Comparison of ENCODE assay signal across 1 cellular context in the genomic region with DNA sequence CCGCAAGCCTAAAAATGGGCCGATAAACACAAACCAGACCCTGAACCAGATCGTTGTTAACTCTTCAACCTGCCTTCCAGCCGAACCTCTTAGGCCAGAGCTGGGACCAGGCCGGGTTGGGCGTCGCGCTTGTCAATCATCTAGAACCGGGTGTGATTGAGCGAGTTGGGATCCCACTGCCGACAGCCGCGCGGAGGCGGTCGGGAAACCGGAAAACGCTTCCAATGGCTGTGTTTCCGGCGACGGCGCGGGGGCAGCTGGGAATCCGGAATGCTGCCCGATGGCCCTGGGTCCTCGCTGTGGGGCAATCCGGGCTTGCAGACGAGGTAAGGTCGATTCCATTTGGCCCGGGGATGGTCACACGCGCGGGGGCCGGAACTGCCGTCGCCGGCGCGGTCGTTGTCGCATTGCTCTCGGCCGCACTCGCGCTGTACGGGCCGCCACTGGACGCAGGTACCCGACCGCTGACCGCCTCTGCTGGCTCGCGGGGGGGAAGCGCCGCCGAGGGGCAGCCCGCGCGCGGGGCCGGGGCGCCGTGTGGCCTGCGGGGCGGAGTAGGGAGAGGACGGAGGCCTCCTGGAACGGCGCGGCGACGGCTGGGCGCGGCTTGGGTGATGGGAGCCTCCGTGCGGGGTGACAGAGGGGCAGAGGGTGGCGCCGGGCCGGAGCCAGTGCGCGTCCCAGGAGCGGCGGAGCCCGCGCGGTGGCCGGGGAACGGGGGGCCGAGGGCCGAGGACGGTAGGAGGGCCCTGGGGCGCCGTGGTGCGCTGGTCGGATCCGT.
TF ChIP-seq lines count a peak whose summit lies in the region.

A gene (plus strand): TSS at position 224 of the 781 bp plus-strand sequence. CDS start 57 bp downstream, at position 281.

TF ChIP-seq in K562, 482 proteins besides CTCF, POLR2A, EP300 and RAD21 (continued from another document and continues in another):
- TF ChIP-seq, protein P1, sequence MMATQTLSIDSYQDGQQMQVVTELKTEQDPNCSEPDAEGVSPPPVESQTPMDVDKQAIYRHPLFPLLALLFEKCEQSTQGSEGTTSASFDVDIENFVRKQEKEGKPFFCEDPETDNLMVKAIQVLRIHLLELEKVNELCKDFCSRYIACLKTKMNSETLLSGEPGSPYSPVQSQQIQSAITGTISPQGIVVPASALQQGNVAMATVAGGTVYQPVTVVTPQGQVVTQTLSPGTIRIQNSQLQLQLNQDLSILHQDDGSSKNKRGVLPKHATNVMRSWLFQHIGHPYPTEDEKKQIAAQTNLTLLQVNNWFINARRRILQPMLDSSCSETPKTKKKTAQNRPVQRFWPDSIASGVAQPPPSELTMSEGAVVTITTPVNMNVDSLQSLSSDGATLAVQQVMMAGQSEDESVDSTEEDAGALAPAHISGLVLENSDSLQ (IDR thresholded peaks at IDR 0.05), result peak; percentile 99
- TF ChIP-seq ATF7 (IDR thresholded peaks at IDR 0.05) (peak; percentile 35; the same call in 1 of the 2 replicates), ZNF551 (CRISPR knock-in tag; IDR thresholded peaks at IDR 0.05) (no peak), SMC3 (conservative IDR thresholded peaks at IDR 0.05; ENCODE audit: insufficient read depth, low read depth, low read length) (no peak), ZFX (CRISPR knock-in tag; IDR thresholded peaks at IDR 0.05) (peak; percentile 75), ZNF324 (CRISPR knock-in tag; IDR thresholded peaks at IDR 0.05) (no peak), CREM (IDR thresholded peaks at IDR 0.05; ENCODE audit: low read depth) (peak; percentile 54), NELFE (IDR thresholded peaks at IDR 0.05; ENCODE audit: insufficient read depth, insufficient read length) (no peak), ZNF408 (CRISPR knock-in tag; IDR thresholded peaks at IDR 0.05; ENCODE audit: low read depth) (no peak), U2AF1 (optimal IDR thresholded peaks at IDR 0.05; ENCODE audit: low read depth, low read length) (no peak), ETV5 (CRISPR knock-in tag; IDR thresholded peaks at IDR 0.05; ENCODE audit: low read depth) (peak; percentile 62; the same call in 1 of the 2 replicates), ZNF354B (CRISPR knock-in tag; IDR thresholded peaks at IDR 0.05) (no peak), XRCC5 (IDR thresholded peaks at IDR 0.05; ENCODE audit: low read depth, low read length) (peak; percentile 55; the same call in 1 of the 2 replicates), PHF8 (IDR thresholded peaks at IDR 0.05; ENCODE audit: borderline replicate concordance, low read length) (peak; percentile 79; the same call in 1 of the 2 replicates), HMG20A (CRISPR knock-in tag; conservative IDR thresholded peaks at IDR 0.05) (no peak), BRCA1 (IDR thresholded peaks at IDR 0.05) (no peak), BRCA1 (CRISPR knock-in tag; IDR thresholded peaks at IDR 0.05) (no peak), CXXC5 (CRISPR knock-in tag; IDR thresholded peaks at IDR 0.05) (peak; percentile 69), TFAM (CRISPR knock-in tag; conservative IDR thresholded peaks at IDR 0.05) (no peak), NR1H2 (CRISPR knock-in tag; IDR thresholded peaks at IDR 0.05) (no peak), FOSL1 (tag; conservative IDR thresholded peaks at IDR 0.05) (no peak), ZNF184 (CRISPR knock-in tag; IDR thresholded peaks at IDR 0.05) (no peak), KDM4B (IDR thresholded peaks at IDR 0.05; ENCODE audit: borderline replicate concordance in 2 of 2, low read depth in 1 of 2) (no peak), ZNF217 (CRISPR knock-in tag; IDR thresholded peaks at IDR 0.05) (no peak), TAL1 (IDR thresholded peaks at IDR 0.05) (no peak), RBM34 (IDR thresholded peaks at IDR 0.05; ENCODE audit: borderline replicate concordance, insufficient read depth, low read length) (no peak), PCBP1 (IDR thresholded peaks at IDR 0.05; ENCODE audit: low read depth, low read length, poor library complexity, severe bottlenecking) (peak; percentile 55), RBFOX2 (IDR thresholded peaks at IDR 0.05; ENCODE audit: low read depth, low read length) (peak; percentile 89), FOXM1 (IDR thresholded peaks at IDR 0.05; ENCODE audit: low read depth) (no peak), FOXM1 (CRISPR knock-in tag; IDR thresholded peaks at IDR 0.05; ENCODE audit: low read depth) (0 out of 2 replicates have a peak, but pooled peaks have one; percentile 18), ZKSCAN1 (IDR thresholded peaks at IDR 0.05; ENCODE audit: low read depth, low read length) (no peak), ZNF778 (CRISPR knock-in tag; IDR thresholded peaks at IDR 0.05) (no peak), NR2C1 (IDR thresholded peaks at IDR 0.05) (no peak), NR2C1 (tag; IDR thresholded peaks at IDR 0.05) (no peak), EZH2 (IDR thresholded peaks at IDR 0.05; ENCODE audit: borderline replicate concordance, low read depth, low read length) (no peak), ELF1 (tag; IDR thresholded peaks at IDR 0.05) (peak; percentile 73), NFYB (IDR thresholded peaks at IDR 0.05; ENCODE audit: extremely low read depth, insufficient read length) (peak; percentile 78), CEBPG (CRISPR knock-in tag; IDR thresholded peaks at IDR 0.05) (no peak), CEBPG (tag; conservative IDR thresholded peaks at IDR 0.05 in 1 of 2, IDR thresholded peaks at IDR 0.05 in 1 of 2) (no peak), COPS2 (conservative IDR thresholded peaks at IDR 0.05) (no peak), MAFF (IDR thresholded peaks at IDR 0.05; ENCODE audit: low read length) (no peak), CHD2 (IDR thresholded peaks at IDR 0.05; ENCODE audit: low read depth, low read length) (0 out of 2 replicates have a peak, but pooled peaks have one; percentile 20), ZNF77 (CRISPR knock-in tag; IDR thresholded peaks at IDR 0.05) (no peak), HCFC1 (IDR thresholded peaks at IDR 0.05; ENCODE audit: low read depth, low read length) (peak; percentile 66), ZNF23 (CRISPR knock-in tag; IDR thresholded peaks at IDR 0.05) (no peak)
- TF ChIP-seq, protein P2, sequence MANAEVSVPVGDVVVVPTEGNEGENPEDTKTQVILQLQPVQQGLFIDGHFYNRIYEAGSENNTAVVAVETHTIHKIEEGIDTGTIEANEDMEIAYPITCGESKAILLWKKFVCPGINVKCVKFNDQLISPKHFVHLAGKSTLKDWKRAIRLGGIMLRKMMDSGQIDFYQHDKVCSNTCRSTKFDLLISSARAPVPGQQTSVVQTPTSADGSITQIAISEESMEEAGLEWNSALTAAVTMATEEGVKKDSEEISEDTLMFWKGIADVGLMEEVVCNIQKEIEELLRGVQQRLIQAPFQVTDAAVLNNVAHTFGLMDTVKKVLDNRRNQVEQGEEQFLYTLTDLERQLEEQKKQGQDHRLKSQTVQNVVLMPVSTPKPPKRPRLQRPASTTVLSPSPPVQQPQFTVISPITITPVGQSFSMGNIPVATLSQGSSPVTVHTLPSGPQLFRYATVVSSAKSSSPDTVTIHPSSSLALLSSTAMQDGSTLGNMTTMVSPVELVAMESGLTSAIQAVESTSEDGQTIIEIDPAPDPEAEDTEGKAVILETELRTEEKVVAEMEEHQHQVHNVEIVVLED (CRISPR knock-in tag; IDR thresholded peaks at IDR 0.05), result no peak
- TF ChIP-seq, protein P3, sequence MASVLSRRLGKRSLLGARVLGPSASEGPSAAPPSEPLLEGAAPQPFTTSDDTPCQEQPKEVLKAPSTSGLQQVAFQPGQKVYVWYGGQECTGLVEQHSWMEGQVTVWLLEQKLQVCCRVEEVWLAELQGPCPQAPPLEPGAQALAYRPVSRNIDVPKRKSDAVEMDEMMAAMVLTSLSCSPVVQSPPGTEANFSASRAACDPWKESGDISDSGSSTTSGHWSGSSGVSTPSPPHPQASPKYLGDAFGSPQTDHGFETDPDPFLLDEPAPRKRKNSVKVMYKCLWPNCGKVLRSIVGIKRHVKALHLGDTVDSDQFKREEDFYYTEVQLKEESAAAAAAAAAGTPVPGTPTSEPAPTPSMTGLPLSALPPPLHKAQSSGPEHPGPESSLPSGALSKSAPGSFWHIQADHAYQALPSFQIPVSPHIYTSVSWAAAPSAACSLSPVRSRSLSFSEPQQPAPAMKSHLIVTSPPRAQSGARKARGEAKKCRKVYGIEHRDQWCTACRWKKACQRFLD (CRISPR knock-in tag; IDR thresholded peaks at IDR 0.05), result no peak
- TF ChIP-seq, protein P4, sequence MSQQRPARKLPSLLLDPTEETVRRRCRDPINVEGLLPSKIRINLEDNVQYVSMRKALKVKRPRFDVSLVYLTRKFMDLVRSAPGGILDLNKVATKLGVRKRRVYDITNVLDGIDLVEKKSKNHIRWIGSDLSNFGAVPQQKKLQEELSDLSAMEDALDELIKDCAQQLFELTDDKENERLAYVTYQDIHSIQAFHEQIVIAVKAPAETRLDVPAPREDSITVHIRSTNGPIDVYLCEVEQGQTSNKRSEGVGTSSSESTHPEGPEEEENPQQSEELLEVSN (IDR thresholded peaks at IDR 0.05; ENCODE audit: borderline replicate concordance in 1 of 2, extremely low read depth in 1 of 2, insufficient read depth in 1 of 2, insufficient read length in 1 of 2, low read depth in 1 of 2, low read length in 1 of 2, poor library complexity in 1 of 2, severe bottlenecking in 1 of 2), result peak; percentile 5 to 10
- TF ChIP-seq, protein P5, sequence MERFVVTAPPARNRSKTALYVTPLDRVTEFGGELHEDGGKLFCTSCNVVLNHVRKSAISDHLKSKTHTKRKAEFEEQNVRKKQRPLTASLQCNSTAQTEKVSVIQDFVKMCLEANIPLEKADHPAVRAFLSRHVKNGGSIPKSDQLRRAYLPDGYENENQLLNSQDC (CRISPR knock-in tag; IDR thresholded peaks at IDR 0.05), result no peak
- TF ChIP-seq, protein P6, sequence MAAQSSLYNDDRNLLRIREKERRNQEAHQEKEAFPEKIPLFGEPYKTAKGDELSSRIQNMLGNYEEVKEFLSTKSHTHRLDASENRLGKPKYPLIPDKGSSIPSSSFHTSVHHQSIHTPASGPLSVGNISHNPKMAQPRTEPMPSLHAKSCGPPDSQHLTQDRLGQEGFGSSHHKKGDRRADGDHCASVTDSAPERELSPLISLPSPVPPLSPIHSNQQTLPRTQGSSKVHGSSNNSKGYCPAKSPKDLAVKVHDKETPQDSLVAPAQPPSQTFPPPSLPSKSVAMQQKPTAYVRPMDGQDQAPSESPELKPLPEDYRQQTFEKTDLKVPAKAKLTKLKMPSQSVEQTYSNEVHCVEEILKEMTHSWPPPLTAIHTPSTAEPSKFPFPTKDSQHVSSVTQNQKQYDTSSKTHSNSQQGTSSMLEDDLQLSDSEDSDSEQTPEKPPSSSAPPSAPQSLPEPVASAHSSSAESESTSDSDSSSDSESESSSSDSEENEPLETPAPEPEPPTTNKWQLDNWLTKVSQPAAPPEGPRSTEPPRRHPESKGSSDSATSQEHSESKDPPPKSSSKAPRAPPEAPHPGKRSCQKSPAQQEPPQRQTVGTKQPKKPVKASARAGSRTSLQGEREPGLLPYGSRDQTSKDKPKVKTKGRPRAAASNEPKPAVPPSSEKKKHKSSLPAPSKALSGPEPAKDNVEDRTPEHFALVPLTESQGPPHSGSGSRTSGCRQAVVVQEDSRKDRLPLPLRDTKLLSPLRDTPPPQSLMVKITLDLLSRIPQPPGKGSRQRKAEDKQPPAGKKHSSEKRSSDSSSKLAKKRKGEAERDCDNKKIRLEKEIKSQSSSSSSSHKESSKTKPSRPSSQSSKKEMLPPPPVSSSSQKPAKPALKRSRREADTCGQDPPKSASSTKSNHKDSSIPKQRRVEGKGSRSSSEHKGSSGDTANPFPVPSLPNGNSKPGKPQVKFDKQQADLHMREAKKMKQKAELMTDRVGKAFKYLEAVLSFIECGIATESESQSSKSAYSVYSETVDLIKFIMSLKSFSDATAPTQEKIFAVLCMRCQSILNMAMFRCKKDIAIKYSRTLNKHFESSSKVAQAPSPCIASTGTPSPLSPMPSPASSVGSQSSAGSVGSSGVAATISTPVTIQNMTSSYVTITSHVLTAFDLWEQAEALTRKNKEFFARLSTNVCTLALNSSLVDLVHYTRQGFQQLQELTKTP (IDR thresholded peaks at IDR 0.05; ENCODE audit: low read depth in 1 of 2, partially characterized antibody in 2 of 2), result peak in 1 of 2 experiments; percentile 91
- TF ChIP-seq, protein P7, sequence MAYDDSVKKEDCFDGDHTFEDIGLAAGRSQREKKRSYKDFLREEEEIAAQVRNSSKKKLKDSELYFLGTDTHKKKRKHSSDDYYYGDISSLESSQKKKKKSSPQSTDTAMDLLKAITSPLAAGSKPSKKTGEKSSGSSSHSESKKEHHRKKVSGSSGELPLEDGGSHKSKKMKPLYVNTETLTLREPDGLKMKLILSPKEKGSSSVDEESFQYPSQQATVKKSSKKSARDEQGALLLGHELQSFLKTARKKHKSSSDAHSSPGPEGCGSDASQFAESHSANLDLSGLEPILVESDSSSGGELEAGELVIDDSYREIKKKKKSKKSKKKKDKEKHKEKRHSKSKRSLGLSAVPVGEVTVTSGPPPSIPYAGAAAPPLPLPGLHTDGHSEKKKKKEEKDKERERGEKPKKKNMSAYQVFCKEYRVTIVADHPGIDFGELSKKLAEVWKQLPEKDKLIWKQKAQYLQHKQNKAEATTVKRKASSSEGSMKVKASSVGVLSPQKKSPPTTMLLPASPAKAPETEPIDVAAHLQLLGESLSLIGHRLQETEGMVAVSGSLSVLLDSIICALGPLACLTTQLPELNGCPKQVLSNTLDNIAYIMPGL (CRISPR knock-in tag; IDR thresholded peaks at IDR 0.05), result peak; percentile 63; the same call in 1 of the 2 replicates
- TF ChIP-seq, protein P8, sequence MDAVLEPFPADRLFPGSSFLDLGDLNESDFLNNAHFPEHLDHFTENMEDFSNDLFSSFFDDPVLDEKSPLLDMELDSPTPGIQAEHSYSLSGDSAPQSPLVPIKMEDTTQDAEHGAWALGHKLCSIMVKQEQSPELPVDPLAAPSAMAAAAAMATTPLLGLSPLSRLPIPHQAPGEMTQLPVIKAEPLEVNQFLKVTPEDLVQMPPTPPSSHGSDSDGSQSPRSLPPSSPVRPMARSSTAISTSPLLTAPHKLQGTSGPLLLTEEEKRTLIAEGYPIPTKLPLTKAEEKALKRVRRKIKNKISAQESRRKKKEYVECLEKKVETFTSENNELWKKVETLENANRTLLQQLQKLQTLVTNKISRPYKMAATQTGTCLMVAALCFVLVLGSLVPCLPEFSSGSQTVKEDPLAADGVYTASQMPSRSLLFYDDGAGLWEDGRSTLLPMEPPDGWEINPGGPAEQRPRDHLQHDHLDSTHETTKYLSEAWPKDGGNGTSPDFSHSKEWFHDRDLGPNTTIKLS (IDR thresholded peaks at IDR 0.05; ENCODE audit: borderline replicate concordance, low read depth), result peak; percentile 18; the same call in 1 of the 2 replicates
